3 cellular contexts compared by ENCODE assay signal in genomic region chr1:30299393-30299792, GRCh38.
A peak's percentile ranks its signal among the peaks of the same experiment; 100 is the strongest.
TF ChIP-seq lines count a peak whose summit lies in the region.

No MANE protein-coding gene starts in this region.

TF ChIP-seq in HEK293, 187 proteins besides CTCF, POLR2A, EP300 and RAD21:
- TF ChIP-seq ZNF112 (tag by site-specific recombination; IDR thresholded peaks at IDR 0.05), result no peak
- TF ChIP-seq SCRT2 (tag by site-specific recombination; IDR thresholded peaks at IDR 0.05), result peak; percentile 26; the same call in 1 of the 2 replicates

TF ChIP-seq in IMR-90, 13 proteins besides CTCF, POLR2A, EP300 and RAD21:
- TF ChIP-seq CEBPB (IDR thresholded peaks at IDR 0.05; ENCODE audit: low read depth, low read length) (peak; percentile 45; the same call in 1 of the 2 replicates), MAZ (IDR thresholded peaks at IDR 0.05; ENCODE audit: borderline replicate concordance, low read depth, low read length) (no peak)

TF ChIP-seq in H1, 55 proteins besides CTCF, POLR2A, EP300 and RAD21:
- no peak for TF ChIP-seq CREB1 (IDR thresholded peaks at IDR 0.05)
- TF ChIP-seq CEBPB (IDR thresholded peaks at IDR 0.05; ENCODE audit: low read depth, low read length), result peak; percentile 32; the same call in 1 of the 2 replicates
